In genomic region chr13:24272452-24273161, GRCh38 we compare ENCODE assay signal across 1 cellular context.
TF ChIP-seq lines count a peak whose summit lies in the region.

No MANE protein-coding gene starts in this region.

TF ChIP-seq in WTC11, 78 proteins besides CTCF, POLR2A, EP300 and RAD21 (continued from another document):
- TF ChIP-seq STAT6 (CRISPR knock-in tag; conservative IDR thresholded peaks at IDR 0.05; ENCODE audit: low read depth) (no peak), SOX15 (CRISPR knock-in tag; IDR thresholded peaks at IDR 0.05) (no peak), ZNF671 (CRISPR knock-in tag; IDR thresholded peaks at IDR 0.05) (no peak)
- TF ChIP-seq, protein P1, sequence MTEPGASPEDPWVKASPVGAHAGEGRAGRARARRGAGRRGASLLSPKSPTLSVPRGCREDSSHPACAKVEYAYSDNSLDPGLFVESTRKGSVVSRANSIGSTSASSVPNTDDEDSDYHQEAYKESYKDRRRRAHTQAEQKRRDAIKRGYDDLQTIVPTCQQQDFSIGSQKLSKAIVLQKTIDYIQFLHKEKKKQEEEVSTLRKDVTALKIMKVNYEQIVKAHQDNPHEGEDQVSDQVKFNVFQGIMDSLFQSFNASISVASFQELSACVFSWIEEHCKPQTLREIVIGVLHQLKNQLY (CRISPR knock-in tag; IDR thresholded peaks at IDR 0.05) = no peak
- TF ChIP-seq, protein P2, sequence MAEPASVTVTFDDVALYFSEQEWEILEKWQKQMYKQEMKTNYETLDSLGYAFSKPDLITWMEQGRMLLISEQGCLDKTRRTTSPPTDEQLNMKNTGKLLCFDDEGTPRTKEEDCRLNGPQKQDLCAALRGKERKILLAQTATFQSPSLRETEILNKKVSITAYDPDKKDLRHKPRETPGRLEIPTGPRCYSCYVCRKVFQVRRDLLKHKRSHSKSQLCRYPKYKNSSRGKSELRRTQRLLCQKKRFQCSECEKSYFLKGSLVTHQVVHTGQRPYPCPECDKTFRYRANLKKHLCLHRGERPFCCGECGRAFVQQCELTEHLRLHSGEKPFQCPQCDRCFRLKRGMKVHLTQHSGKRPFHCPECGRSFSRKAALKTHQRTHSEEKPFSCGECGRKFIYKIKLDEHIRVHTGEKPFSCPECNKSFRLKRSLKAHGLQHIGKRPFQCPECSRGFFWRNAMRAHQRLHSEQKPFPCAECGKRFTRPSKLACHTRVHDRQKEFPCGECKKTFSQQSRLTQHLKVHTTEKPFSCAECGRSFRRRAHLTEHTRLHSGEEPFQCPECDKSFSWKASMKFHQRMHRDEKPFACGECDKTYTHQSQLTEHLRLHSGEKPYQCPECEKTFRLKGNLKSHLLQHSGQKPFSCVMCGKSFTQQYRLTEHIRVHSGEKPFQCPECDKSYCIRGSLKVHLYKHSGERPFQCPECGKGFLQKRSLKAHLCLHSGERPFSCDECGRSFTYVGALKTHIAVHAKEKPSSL (CRISPR knock-in tag; conservative IDR thresholded peaks at IDR 0.05) = no peak
- TF ChIP-seq, protein P3, sequence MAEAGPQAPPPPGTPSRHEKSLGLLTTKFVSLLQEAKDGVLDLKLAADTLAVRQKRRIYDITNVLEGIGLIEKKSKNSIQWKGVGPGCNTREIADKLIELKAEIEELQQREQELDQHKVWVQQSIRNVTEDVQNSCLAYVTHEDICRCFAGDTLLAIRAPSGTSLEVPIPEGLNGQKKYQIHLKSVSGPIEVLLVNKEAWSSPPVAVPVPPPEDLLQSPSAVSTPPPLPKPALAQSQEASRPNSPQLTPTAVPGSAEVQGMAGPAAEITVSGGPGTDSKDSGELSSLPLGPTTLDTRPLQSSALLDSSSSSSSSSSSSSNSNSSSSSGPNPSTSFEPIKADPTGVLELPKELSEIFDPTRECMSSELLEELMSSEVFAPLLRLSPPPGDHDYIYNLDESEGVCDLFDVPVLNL (CRISPR knock-in tag; IDR thresholded peaks at IDR 0.05; ENCODE audit: borderline replicate concordance, low read depth) = no peak
- TF ChIP-seq, protein P4, sequence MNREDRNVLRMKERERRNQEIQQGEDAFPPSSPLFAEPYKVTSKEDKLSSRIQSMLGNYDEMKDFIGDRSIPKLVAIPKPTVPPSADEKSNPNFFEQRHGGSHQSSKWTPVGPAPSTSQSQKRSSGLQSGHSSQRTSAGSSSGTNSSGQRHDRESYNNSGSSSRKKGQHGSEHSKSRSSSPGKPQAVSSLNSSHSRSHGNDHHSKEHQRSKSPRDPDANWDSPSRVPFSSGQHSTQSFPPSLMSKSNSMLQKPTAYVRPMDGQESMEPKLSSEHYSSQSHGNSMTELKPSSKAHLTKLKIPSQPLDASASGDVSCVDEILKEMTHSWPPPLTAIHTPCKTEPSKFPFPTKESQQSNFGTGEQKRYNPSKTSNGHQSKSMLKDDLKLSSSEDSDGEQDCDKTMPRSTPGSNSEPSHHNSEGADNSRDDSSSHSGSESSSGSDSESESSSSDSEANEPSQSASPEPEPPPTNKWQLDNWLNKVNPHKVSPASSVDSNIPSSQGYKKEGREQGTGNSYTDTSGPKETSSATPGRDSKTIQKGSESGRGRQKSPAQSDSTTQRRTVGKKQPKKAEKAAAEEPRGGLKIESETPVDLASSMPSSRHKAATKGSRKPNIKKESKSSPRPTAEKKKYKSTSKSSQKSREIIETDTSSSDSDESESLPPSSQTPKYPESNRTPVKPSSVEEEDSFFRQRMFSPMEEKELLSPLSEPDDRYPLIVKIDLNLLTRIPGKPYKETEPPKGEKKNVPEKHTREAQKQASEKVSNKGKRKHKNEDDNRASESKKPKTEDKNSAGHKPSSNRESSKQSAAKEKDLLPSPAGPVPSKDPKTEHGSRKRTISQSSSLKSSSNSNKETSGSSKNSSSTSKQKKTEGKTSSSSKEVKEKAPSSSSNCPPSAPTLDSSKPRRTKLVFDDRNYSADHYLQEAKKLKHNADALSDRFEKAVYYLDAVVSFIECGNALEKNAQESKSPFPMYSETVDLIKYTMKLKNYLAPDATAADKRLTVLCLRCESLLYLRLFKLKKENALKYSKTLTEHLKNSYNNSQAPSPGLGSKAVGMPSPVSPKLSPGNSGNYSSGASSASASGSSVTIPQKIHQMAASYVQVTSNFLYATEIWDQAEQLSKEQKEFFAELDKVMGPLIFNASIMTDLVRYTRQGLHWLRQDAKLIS (CRISPR knock-in tag; IDR thresholded peaks at IDR 0.05; ENCODE audit: borderline replicate concordance) = no peak
